8 cellular contexts compared by ENCODE assay signal in genomic region chr1:78491311-78492071, GRCh38. TPM values are rescaled to one million over a fixed set of nuclear protein-coding genes. Genes with fewer than 3 reads are reported as not detected.
A peak's percentile ranks its signal among the peaks of the same experiment; 100 is the strongest.
DNase-seq lines count a peak whose midpoint lies in the region; ATAC-seq, FAIRE-seq and TF ChIP-seq lines count a peak whose summit lies in the region.

No MANE protein-coding gene starts in this region.

- H3K4me1 ChIP-seq in A549, result no peaks in the 10 kb centered on the region
- 0 out of 7 replicates have a peak, but pooled peaks cover 0 to 4% (median 0%) of the 10 kb centered on the region in 4 experiments for H3K4me1 ChIP-seq in H1 (replicated peaks in 1 of 4; ENCODE audit: control insufficient read depth in 3 of 4, insufficient read depth in 4 of 4, low read length in 3 of 4)
- no peaks in the 10 kb centered on the region for H3K4me1 ChIP-seq in mucosa of descending colon (ENCODE audit: low read depth)
- no peaks in the 10 kb centered on the region for H3K4me1 ChIP-seq in Karpas-422 (ENCODE audit: low read length)

- no peak overlapping the region; a peak in 1 of 7 replicates for H3K9ac ChIP-seq in H1 (replicated peaks in 1 of 4; ENCODE audit: extremely low read depth in 1 of 4, low read depth in 3 of 4, low read length in 3 of 4)
- no peak overlapping the region for H3K9ac ChIP-seq in Karpas-422 (ENCODE audit: low read length)

- no peak overlapping the region for H2BK15ac ChIP-seq in H1 (ENCODE audit: low read length)

- intact Hi-C loops in mucosa of descending colon (cut with DNase I, micrococcal nuclease), result no loop called here

- H3K23me2 ChIP-seq in H1 (ENCODE audit: low read depth, low read length), result peaks cover 11% of the 10 kb centered on the region

- H4K91ac ChIP-seq in H1 (replicated peaks; ENCODE audit: insufficient read length, low read length), result no peak overlapping the region

- H3K27me3 ChIP-seq in H1 (replicated peaks in 1 of 4; ENCODE audit: control insufficient read depth in 3 of 4, extremely low read depth in 1 of 4, insufficient read depth in 3 of 4, low read length in 3 of 4) (peaks cover 11 to 35% (median 26%) of the 10 kb centered on the region in 4 experiments), Karpas-422 (ENCODE audit: low read length) (no peaks in the 10 kb centered on the region)

- H3K4me2 ChIP-seq in A549 (peak overlapping the region; percentile 68), H1 (ENCODE audit: insufficient read depth in 1 of 2, low read depth in 2 of 2, low read length in 2 of 2) (peak overlapping the region; percentile 96 to 97), Karpas-422 (ENCODE audit: low read depth, low read length, poor library complexity, severe bottlenecking) (no peak overlapping the region)

- TF ChIP-seq RAD21 in A549 (conservative IDR thresholded peaks at IDR 0.05 in 1 of 2, IDR thresholded peaks at IDR 0.05 in 1 of 2), result no peak
- no peak for TF ChIP-seq RAD21 in H1 (IDR thresholded peaks at IDR 0.05 in 1 of 2, conservative IDR thresholded peaks at IDR 0.05 in 1 of 2; ENCODE audit: low read depth in 2 of 2, low read length in 2 of 2)

- no peak overlapping the region for H3K56ac ChIP-seq in H1 (replicated peaks; ENCODE audit: insufficient read length, low read depth, low read length)

- no peak overlapping the region for H3K4ac ChIP-seq in H1 (replicated peaks; ENCODE audit: insufficient read length, low read depth, low read length)

- H3K9me3 ChIP-seq in A549 (no peaks in the 10 kb centered on the region), H1 (ENCODE audit: insufficient read depth in 2 of 2, low read depth in 1 of 2, low read length in 1 of 2) (no peaks in the 10 kb centered on the region), mucosa of descending colon (no peaks in the 10 kb centered on the region), Karpas-422 (ENCODE audit: low read length) (no peaks in the 10 kb centered on the region)

- peak overlapping the region; percentile 83 for H2AFZ ChIP-seq in H1 (ENCODE audit: low read length)
- H2AFZ ChIP-seq in Karpas-422 (ENCODE audit: low read length), result no peak overlapping the region

- POLR2A ChIA-PET in A549 (lab: Yijun Ruan, JAX) (no interaction called here), H1 (lab: Charles Lee; ENCODE audit: partially characterized antibody) (interaction anchor here (1.0 kb wide), 1 partner anchor 10 kb away, joined by 3 read pairs; no protein-coding TSS in a partner anchor)

- no peaks in the 10 kb centered on the region for H4K20me1 ChIP-seq in H1 (replicated peaks in 1 of 2; ENCODE audit: control insufficient read depth in 1 of 2, insufficient read depth in 2 of 2, low read length in 2 of 2)
- no peaks in the 10 kb centered on the region for H4K20me1 ChIP-seq in Karpas-422 (ENCODE audit: insufficient read depth, low read depth, low read length)

- TF ChIP-seq CTCF in A549 (IDR thresholded peaks at IDR 0.05) (no peak), H1 (IDR thresholded peaks at IDR 0.05; ENCODE audit: control extremely low read depth in 1 of 3, insufficient read depth in 1 of 3, low read depth in 1 of 3, low read length in 3 of 3) (no peak), mucosa of descending colon (IDR thresholded peaks at IDR 0.05) (no peak)

- no peak overlapping the region for H2BK5ac ChIP-seq in H1 (ENCODE audit: low read depth, low read length)

- no peak overlapping the region for H3K27ac ChIP-seq in A549
- H3K27ac ChIP-seq in H1 (ENCODE audit: low read depth, low read length), result no peak overlapping the region
- no peak overlapping the region for H3K27ac ChIP-seq in Karpas-422 (ENCODE audit: low read length)

- no peak overlapping the region for H4K5ac ChIP-seq in H1 (ENCODE audit: insufficient read length, low read depth, low read length)

- H3K18ac ChIP-seq in H1 (ENCODE audit: extremely low read depth, low read length), result no peak overlapping the region

- FAIRE-seq in A549 (lab: Jason Lieb, UNC), result no peak
- FAIRE-seq in H1 (lab: Jason Lieb, UNC), result no peak

- no peak overlapping the region for H2BK12ac ChIP-seq in H1 (ENCODE audit: low read depth, low read length)

- peak overlapping the region; percentile 24 for H3K4me3 ChIP-seq in A549
- H3K4me3 ChIP-seq in H1 (ENCODE audit: extremely low read depth in 1 of 4, insufficient read depth in 2 of 4, low read depth in 3 of 4, low read length in 4 of 4), result peak overlapping the region; percentile 60 to 85 (median 64)
- no peak overlapping the region for H3K4me3 ChIP-seq in mucosa of descending colon
- no peak overlapping the region for H3K4me3 ChIP-seq in Karpas-422 (ENCODE audit: low read length)

- H3K14ac ChIP-seq in H1 (ENCODE audit: insufficient read length), result no peak overlapping the region

- no peak overlapping the region for H4K8ac ChIP-seq in H1 (ENCODE audit: extremely low read depth, insufficient read depth, low read length)

- no peak for TF ChIP-seq EP300 in A549 (IDR thresholded peaks at IDR 0.05)
- TF ChIP-seq EP300 in H1 (IDR thresholded peaks at IDR 0.05; ENCODE audit: borderline replicate concordance in 1 of 2, low read depth in 2 of 2, low read length in 2 of 2), result no peak

- TF ChIP-seq POLR2A in A549 (IDR thresholded peaks at IDR 0.05; ENCODE audit: low read length), result no peak
- TF ChIP-seq POLR2A in H1 (IDR thresholded peaks at IDR 0.05; ENCODE audit: control extremely low read depth in 1 of 2, low read depth in 2 of 2, low read length in 2 of 2), result no peak

- no peak overlapping the region for H3K23ac ChIP-seq in H1 (ENCODE audit: insufficient read length)

- H3K79me2 ChIP-seq in H1 (ENCODE audit: control insufficient read depth in 1 of 2, insufficient read depth in 2 of 2, low read length in 2 of 2) (no peaks in the 10 kb centered on the region), Karpas-422 (ENCODE audit: low read length) (no peaks in the 10 kb centered on the region)

- no peak overlapping the region for H2AK5ac ChIP-seq in H1 (ENCODE audit: low read depth, low read length)

- CTCF ChIA-PET in A549 (lab: Yijun Ruan, JAX) (no interaction called here), H1 (lab: Charles Lee; ENCODE audit: partially characterized antibody) (interaction anchor here (0.9 to 2.0 kb wide), 4 partner anchors 15 to 65 kb away, joined by 3 to 8 read pairs (median 4); no protein-coding TSS in a partner anchor)

- no peaks in the 10 kb centered on the region; the same call in 1 of the 2 replicates for H3K9me2 ChIP-seq in Karpas-422 (replicated peaks; ENCODE audit: insufficient read depth, low read length)

- no peak overlapping the region for H2BK120ac ChIP-seq in H1 (replicated peaks; ENCODE audit: low read depth, low read length)

- DNase-seq in A549 (ENCODE audit: low read depth in 1 of 2, low spot score in 1 of 2) (no peak), LHCN-M2 (ENCODE audit: low read depth) (peak; percentile 68), H1 (ENCODE audit: low read depth in 1 of 2, low spot score in 2 of 2) (peak in 1 of 2 experiments; percentile 65), mucosa of descending colon (peak in 1 of 3 donors; percentile 12), T-helper 2 cell (no peak), DMS153 treated with DMSO at 0.1 percent for 48 hours (lab: John Stamatoyannopoulos, UW; ENCODE audit: unreplicated experiment) (no peak), Karpas-422 (no peak), DMS79 (lab: John Stamatoyannopoulos, UW) (no peak)

- ATAC-seq in A549 (peak; percentile 65), mucosa of descending colon (peak; percentile 36)

- WGBS in A549 (ENCODE audit: missing lambda C conversion rate), result 19% methylated on average over 22 of the region's 40 CpGs
- 11% methylated on average over 39 of the region's 40 CpGs; no CpG with 5 or more reads in 1 of the 2 experiments for WGBS in H1 (ENCODE audit: extremely low coverage in 1 of 2, insufficient coverage in 1 of 2, insufficient read length in 1 of 2, insufficient replicate concordance in 2 of 2, low coverage in 1 of 2, low lambda C conversion rate in 2 of 2, missing lambda C conversion rate in 1 of 2), 2 experiments

- H3K36me3 ChIP-seq in H1 (ENCODE audit: control insufficient read depth in 2 of 4, insufficient read depth in 4 of 4, low read length in 3 of 4) (no peaks in the 10 kb centered on the region), mucosa of descending colon (ENCODE audit: low read depth) (no peaks in the 10 kb centered on the region), Karpas-422 (ENCODE audit: insufficient read depth, low read length) (no peaks in the 10 kb centered on the region)

- no peaks in the 10 kb centered on the region for H3K79me1 ChIP-seq in H1 (ENCODE audit: low read depth, low read length)

- H2BK20ac ChIP-seq in H1 (ENCODE audit: low read length), result no peak overlapping the region

TF ChIP-seq in A549, 52 proteins besides CTCF, POLR2A, EP300 and RAD21:
- no peak for TF ChIP-seq ZNF302 (CRISPR knock-in tag; IDR thresholded peaks at IDR 0.05)
- TF ChIP-seq ZSCAN20 (CRISPR knock-in tag; IDR thresholded peaks at IDR 0.05), result no peak

TF ChIP-seq in H1, 55 proteins besides CTCF, POLR2A, EP300 and RAD21 (continues in another document):
- TF ChIP-seq SP2 (IDR thresholded peaks at IDR 0.05; ENCODE audit: low read length) (no peak), SP1 (IDR thresholded peaks at IDR 0.05; ENCODE audit: low read depth, low read length) (no peak), ASH2L (IDR thresholded peaks at IDR 0.05; ENCODE audit: low read length) (peak; percentile 57), BRCA1 (IDR thresholded peaks at IDR 0.05; ENCODE audit: low read depth, low read length) (no peak), CBX5 (IDR thresholded peaks at IDR 0.05; ENCODE audit: low read depth, low read length) (no peak), KDM5A (IDR thresholded peaks at IDR 0.05; ENCODE audit: low read length) (no peak), KDM4A (IDR thresholded peaks at IDR 0.05; ENCODE audit: low read depth, low read length, severe bottlenecking) (peak; percentile 96)

RNA-seq across cellular contexts. Expression of gene PTGFR, which starts 0.7 kb away (rescaled TPM):
- not detected in 2 replicates for polyA plus RNA-seq in A549 (2011; rRNA removed)
- not detected in 2 replicates for polyA plus RNA-seq in A549 (2012; cell fraction: cytosol; rRNA removed)
- polyA plus RNA-seq in A549 (2012; cell fraction: nucleus; rRNA removed), result not detected in 2 replicates
- not detected in 3 replicates for polyA plus RNA-seq in A549 (2017; fragmentation: RNase III; extraction: RNeasy Plus Mini Kit Qiagen cat#74134 plus additional on column Dnase treatment)
- polyA minus RNA-seq in A549 (2011; rRNA and poly(A)+ RNA removed), result not detected in 2 replicates
- total RNA-seq in LHCN-M2 (2014; rRNA removed), result 26.5 and 32.8 TPM in 2 replicates
- 1.3 TPM for polyA plus RNA-seq in LHCN-M2 (2012)
- 0.13 TPM in 1 of 2 replicates, not detected in the other for total RNA-seq in H1 (2021; fragmentation: NEBNext Ultra II Directional; extraction: Animal tissue kit (Norgen Biotek cat#: 25700))
- 0.02 and 0.05 TPM in 2 replicates for polyA plus RNA-seq in H1 (2011; rRNA removed)
- 0.04 TPM for polyA plus RNA-seq in H1 (2011; cell fraction: cytosol; rRNA removed)
- not detected for polyA plus RNA-seq in H1 (2011; cell fraction: nucleus; rRNA removed)
- 0.05 TPM in 1 of 4 replicates, not detected in the others for polyA plus RNA-seq in H1 (2012, experiment 1 of 2)
- polyA plus RNA-seq in H1 (2012, experiment 2 of 2), result 0.03 TPM
- polyA plus RNA-seq in H1 (2013, experiment 1 of 2), result 0.06 TPM
- 0.04 TPM for polyA plus RNA-seq in H1 (2013, experiment 2 of 2)
- polyA minus RNA-seq in H1 (2011; rRNA and poly(A)+ RNA removed), result 0.10 and 0.19 TPM in 2 replicates
- not detected for polyA minus RNA-seq in H1 (2011; cell fraction: cytosol; rRNA and poly(A)+ RNA removed)
- 0.60 TPM for polyA minus RNA-seq in H1 (2011; cell fraction: nucleus; rRNA and poly(A)+ RNA removed)
- 1 to 10 TPM in 2 of 3 donors, under 1 TPM in 1; 0.49 to 2.1 (median 1.7) TPM for total RNA-seq in mucosa of descending colon
- not detected in 2 replicates for total RNA-seq in Karpas-422 (2014; rRNA removed; shearing (Covaris generic); ENCODE audit: low replicate concordance)

Comparison
In these comparisons a context has a peak if more than half of its experiments do, and no peak if none do; other contexts are left out.
1. H3K4me3 ChIP-seq: peak in A549 (single experiment) and H1 (4 of 4); none in mucosa of descending colon (single experiment) and Karpas-422 (single experiment).
2. Of the 18 proteins assayed by ChIP-seq in both H1 and A549: peak only in H1: E2F6, MAX and RNF2; only in A549: none; in both: none; in neither: 15.